In genomic region chr2:1010373-1011017, GRCh38 we compare ENCODE assay signal across 12 cellular contexts. TPM values are rescaled to one million over a fixed set of nuclear protein-coding genes. Genes with fewer than 3 reads are reported as not detected.
DNase-seq lines count a peak whose midpoint lies in the region; ATAC-seq lines count a peak whose summit lies in the region.
"Had no signal": no experiment of that assay in that cellular context is flagged by ENCODE, and none has a peak within 500 bp of the region (broad histone marks: within the 10 kb centered on the region; RNA-seq: fewer than 3 reads in every experiment).

No MANE protein-coding gene starts in this region.

- ATAC-seq in left ventricle myocardium superior (peak; percentile 87), GM21515 (IDR thresholded peaks at IDR 0.05; ENCODE audit: unreplicated experiment) (no peak)
- ATAC-seq: activated CD8-positive, alpha-beta memory T cell treated with anti-CD3 and anti-CD28 coated beads, Interleukin-2, amount 10 ng/mL, durations not matched to agents 7 days and 5 days; psoas muscle had no signal

- in situ Hi-C loops in KBM-7 (cut with MboI; ENCODE audit: low pct_unique_long_range_greater_than_20kb, low sequenced_read_pairs) = no loop called here

- DNase-seq in Ammon's horn (ENCODE audit: low spot score) (peak; percentile 38), KBM-7 (peak; percentile 21), NCI-H345 treated with DMSO at 0.1 percent for 48 hours (lab: John Stamatoyannopoulos, UW; ENCODE audit: unreplicated experiment) (peak; percentile 84), left ventricle myocardium superior (no peak), hippocampal formation (lab: John Stamatoyannopoulos, UW) (no peak), CD1c-positive myeloid dendritic cell (ENCODE audit: extremely low spot score) (no peak)
- no peak for DNase-seq in stimulated activated CD4-positive, alpha-beta T cell treated with anti-CD3 and anti-CD28 coated beads, Interleukin-1b, Interleukin-23, amount 100 ng/mL, for 48 hours
- DNase-seq: activated CD8-positive, alpha-beta memory T cell treated with anti-CD3 and anti-CD28 coated beads, Interleukin-2, amount 10 ng/mL, durations not matched to agents 7 days and 5 days; aorta; NCI-H82; psoas muscle had no signal

- intact Hi-C loops in left ventricle myocardium superior (cut with micrococcal nuclease) = no loop called here

RNA-seq across cellular contexts. Expression of gene SNTG2, which starts 59.8 kb away (rescaled TPM):
- total RNA-seq in left ventricle myocardium superior = 0.77 TPM

Comparison
In these comparisons a context has a peak if more than half of its experiments do, and no peak if none do; other contexts are left out.
1. DNase-seq: peak in Ammon's horn (single experiment), KBM-7 (single experiment) and NCI-H345 treated with DMSO at 0.1 percent for 48 hours (single experiment); none in left ventricle myocardium superior (single experiment), stimulated activated CD4-positive, alpha-beta T cell treated with anti-CD3 and anti-CD28 coated beads, Interleukin-1b, Interleukin-23, amount 100 ng/mL, for 48 hours (single experiment), hippocampal formation (0 of 2) and CD1c-positive myeloid dendritic cell (single experiment).